ENCODE assay signal across 17 cellular contexts in the genomic region with DNA sequence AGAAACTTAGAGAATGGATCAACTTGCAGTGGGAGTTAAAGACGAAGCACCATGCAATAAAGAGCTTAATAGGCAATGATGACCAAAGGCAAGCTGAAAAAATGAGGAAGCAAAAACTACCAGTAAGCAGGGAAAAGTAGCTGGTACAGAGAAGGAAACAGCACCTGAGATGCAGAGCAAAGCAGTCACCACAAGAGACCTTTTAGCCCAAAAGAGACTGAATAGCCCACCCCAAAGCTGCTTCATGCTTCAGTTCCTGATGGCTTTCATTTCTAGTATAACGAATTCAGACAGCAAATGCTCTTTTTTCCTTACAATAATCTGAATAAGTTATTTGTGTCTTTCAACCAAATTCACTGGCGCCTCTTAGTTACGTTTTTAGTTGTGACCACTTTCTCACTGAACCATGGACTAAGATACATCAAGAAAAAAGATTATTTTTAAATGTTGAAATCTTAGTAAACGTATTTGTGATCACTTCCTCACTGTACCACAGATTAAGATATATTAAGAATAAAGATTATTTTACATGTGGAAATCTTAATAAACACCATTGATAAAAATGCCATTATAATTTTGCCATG.
DNase-seq lines count a peak whose midpoint lies in the region; ATAC-seq and TF ChIP-seq lines count a peak whose summit lies in the region.
"Had no signal": no experiment of that assay in that cellular context is flagged by ENCODE, and none has a peak within 500 bp of the region (broad histone marks: within the 10 kb centered on the region; RNA-seq: fewer than 3 reads in every experiment).

No MANE protein-coding gene starts in this region.

- H3K9me3 ChIP-seq in SU-DHL-6 (ENCODE audit: insufficient read depth, low read length) = no peaks in the 10 kb centered on the region
- H3K9me3 ChIP-seq: SJCRH30 had no signal

- H3K4me2 ChIP-seq in SU-DHL-6 (ENCODE audit: low read depth, low read length, poor library complexity, severe bottlenecking) = peak overlapping the region; percentile 63
- H3K4me2 ChIP-seq: GM23338 had no signal

- peak; percentile 57 for ATAC-seq in GM19395 (IDR thresholded peaks at IDR 0.05; ENCODE audit: unreplicated experiment)
- peak; percentile 50 for ATAC-seq in HG03108 (IDR thresholded peaks at IDR 0.05; ENCODE audit: unreplicated experiment)
- ATAC-seq: GM23338 had no signal

- H3K27me3 ChIP-seq in SU-DHL-6 (ENCODE audit: low read length) = no peaks in the 10 kb centered on the region
- H3K27me3 ChIP-seq: SJCRH30 had no signal

- peaks cover 18% of the 10 kb centered on the region for H4K20me1 ChIP-seq in SU-DHL-6 (ENCODE audit: low read depth, low read length)

- no peak for DNase-seq in GM12864 (ENCODE audit: low read depth)
- no peak for DNase-seq in ureter (ENCODE audit: low spot score)
- no peak for DNase-seq in HPDE6-E6E7 (ENCODE audit: extremely low spot score)
- DNase-seq in NCI-H226 = no peak
- DNase-seq in NCI-H748 treated with DMSO at 0.1 percent for 48 hours (lab: John Stamatoyannopoulos, UW) = no peak
- DNase-seq: activated CD8-positive, alpha-beta memory T cell treated with anti-CD3 and anti-CD28 coated beads, Interleukin-2, amount 50 U/mL, for 48 hours; activated naive CD8-positive, alpha-beta T cell treated with anti-CD3 and anti-CD28 coated beads for 36 hours; DMS 273 treated with DMSO at 0.1 percent for 48 hours; NCI-H187 treated with DMSO at 0.1 percent for 48 hours; SJCRH30; stimulated activated CD4-positive, alpha-beta T cell treated with anti-CD3 and anti-CD28 coated beads, Interleukin-4, amount 100 ng/mL, for 24 hours; stimulated activated naive CD4-positive, alpha-beta T cell had no signal

- no peak overlapping the region for H2AFZ ChIP-seq in SU-DHL-6 (ENCODE audit: low read depth, low read length, severe bottlenecking)
- H2AFZ ChIP-seq: GM23338 had no signal

- TF ChIP-seq CTCF in GM12864 (IDR thresholded peaks at IDR 0.05; ENCODE audit: low read depth, low read length, missing control alignments) (peak; percentile 19), SU-DHL-6 (IDR thresholded peaks at IDR 0.05; ENCODE audit: insufficient read depth, low read length, poor library complexity, severe bottlenecking) (no peak)

- H3K9me2 ChIP-seq in SU-DHL-6 (replicated peaks; ENCODE audit: insufficient read depth, low read length) = no peaks in the 10 kb centered on the region

- peak overlapping the region; percentile 19; the same call in 1 of the 2 replicates for H3K9ac ChIP-seq in SU-DHL-6 (ENCODE audit: low read length)

- H3K4me3 ChIP-seq in GM12864 (ENCODE audit: low read depth, low read length) (no peak overlapping the region), SU-DHL-6 (ENCODE audit: insufficient read depth, low read length, poor library complexity, severe bottlenecking) (peak overlapping the region; percentile 24)
- H3K4me3 ChIP-seq: GM23338, SJCRH30 had no signal

- H3K36me3 ChIP-seq in SU-DHL-6 (ENCODE audit: low read length) = no peaks in the 10 kb centered on the region
- H3K36me3 ChIP-seq: SJCRH30 had no signal

- peaks cover 22% of the 10 kb centered on the region; the same call in 1 of the 2 replicates for H3F3A ChIP-seq in SU-DHL-6 (ENCODE audit: insufficient read depth)

- H3K27ac ChIP-seq in SU-DHL-6 (ENCODE audit: low read depth, low read length) = peak overlapping the region; percentile 72
- H3K27ac ChIP-seq: SJCRH30, VCaP had no signal

- peaks cover 100% of the 10 kb centered on the region for H3K79me2 ChIP-seq in SU-DHL-6 (ENCODE audit: insufficient read depth, low read length)
